In the genomic region with DNA sequence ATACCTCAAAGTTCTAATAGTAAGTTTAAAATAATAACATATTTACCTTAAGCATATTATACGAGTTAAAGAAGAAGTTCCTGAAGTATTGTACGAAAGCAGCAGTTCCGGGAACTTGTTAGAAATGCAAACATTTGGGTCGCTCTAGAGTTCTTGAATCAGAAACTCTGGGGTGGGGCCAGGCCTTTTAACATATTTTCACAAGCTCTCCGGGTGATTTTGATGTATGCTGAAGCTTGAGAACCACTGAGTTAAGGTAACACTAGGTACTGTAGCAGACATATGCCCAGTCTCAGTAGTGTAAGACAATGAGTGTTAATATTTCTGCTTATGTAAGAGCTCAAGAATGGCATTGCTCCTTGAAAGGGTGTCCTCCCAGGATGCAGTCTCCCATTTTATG, we compare ENCODE assay signal across 18 cellular contexts.
DNase-seq lines count a peak whose midpoint lies in the region; ATAC-seq and TF ChIP-seq lines count a peak whose summit lies in the region.
"Had no signal": no experiment of that assay in that cellular context is flagged by ENCODE, and none has a peak within 500 bp of the region (broad histone marks: within the 10 kb centered on the region; RNA-seq: fewer than 3 reads in every experiment).

No MANE protein-coding gene starts in this region.

- peak overlapping the region; percentile 6 for H2AFZ ChIP-seq in neuronal stem cell (ENCODE audit: low read length)

- no peak overlapping the region for H3K4me3 Mint-ChIP-seq in activated T-cell treated with anti-CD3 and anti-CD28 coated beads, Interleukin-2, amount 50 U/mL, for 24 hours
- H3K4me3 Mint-ChIP-seq: B cell; CD4-positive, alpha-beta T cell; CD8-positive, alpha-beta T cell had no signal

- no peak overlapping the region for H4K8ac ChIP-seq in neuronal stem cell (ENCODE audit: low read depth, low read length)

- no CpG with 5 or more reads among the region's 5 CpGs for WGBS in neuronal stem cell (ENCODE audit: extremely low coverage in 2 of 2, insufficient read length in 2 of 2, insufficient replicate concordance in 1 of 2), 2 donors

- ATAC-seq in lower lobe of right lung (peak; percentile 35 to 79), HG03108 (IDR thresholded peaks at IDR 0.05; ENCODE audit: unreplicated experiment) (no peak)
- ATAC-seq: A549; CD8-positive, alpha-beta T cell had no signal

- intact Hi-C loops in lower lobe of right lung (cut with DNase I): no loop called here

- H2AK5ac ChIP-seq in neuronal stem cell (ENCODE audit: low read depth, low read length): no peak overlapping the region

- H3K4me1 ChIP-seq in lower lobe of right lung (no peaks in the 10 kb centered on the region), neuronal stem cell (ENCODE audit: control insufficient read depth in 2 of 2, insufficient read depth in 1 of 2, low read depth in 1 of 2, low read length in 2 of 2) (no peaks in the 10 kb centered on the region)
- H3K4me1 ChIP-seq: A549, Caco-2 had no signal

- H2BK5ac ChIP-seq in neuronal stem cell (ENCODE audit: low read length): no peak overlapping the region

- no peak overlapping the region for H3K4me2 ChIP-seq in neuronal stem cell (ENCODE audit: insufficient read depth, low read length, poor library complexity, severe bottlenecking)
- H3K4me2 ChIP-seq: A549; BLaER1 treated with 17β-estradiol and CSF1 and Interleukin-3, amounts not matched to agents 10 nM and 100 nM had no signal

- H3K23ac ChIP-seq in neuronal stem cell (ENCODE audit: low read depth, low read length, poor library complexity): no peak overlapping the region

- no peaks in the 10 kb centered on the region for H3K27me3 Mint-ChIP-seq in activated T-cell treated with anti-CD3 and anti-CD28 coated beads, Interleukin-2, amount 50 U/mL, for 24 hours
- H3K27me3 Mint-ChIP-seq: B cell; CD4-positive, alpha-beta T cell had no signal

- no peaks in the 10 kb centered on the region for H3K36me3 Mint-ChIP-seq in activated T-cell treated with anti-CD3 and anti-CD28 coated beads, Interleukin-2, amount 50 U/mL, for 24 hours (ENCODE audit: low read depth)
- H3K36me3 Mint-ChIP-seq: CD8-positive, alpha-beta T cell had no signal

- H3K79me1 ChIP-seq in neuronal stem cell (ENCODE audit: low read depth, low read length): no peaks in the 10 kb centered on the region

- H3K4me3 ChIP-seq in lower lobe of right lung (no peak overlapping the region), neuronal stem cell (ENCODE audit: low read length in 2 of 2) (no peak overlapping the region), coronary artery (no peak overlapping the region)
- H3K4me3 ChIP-seq: A549; BLaER1 treated with 17β-estradiol and CSF1 and Interleukin-3, amounts not matched to agents 10 nM and 100 nM had no signal

- H3K27ac Mint-ChIP-seq in activated T-cell treated with anti-CD3 and anti-CD28 coated beads, Interleukin-2, amount 50 U/mL, for 24 hours: no peak overlapping the region
- H3K27ac Mint-ChIP-seq: B cell; CD4-positive, alpha-beta T cell; CD8-positive, alpha-beta T cell had no signal

- peaks cover 3% of the 10 kb centered on the region for H3K9me3 Mint-ChIP-seq in activated T-cell treated with anti-CD3 and anti-CD28 coated beads, Interleukin-2, amount 50 U/mL, for 24 hours
- H3K9me3 Mint-ChIP-seq: CD4-positive, alpha-beta T cell had no signal

- H3K36me3 ChIP-seq in lower lobe of right lung: no peaks in the 10 kb centered on the region
- peaks cover 0 to 2% of the 10 kb centered on the region in 2 donors for H3K36me3 ChIP-seq in neuronal stem cell (replicated peaks in 1 of 2; ENCODE audit: control insufficient read depth in 2 of 2, insufficient read depth in 2 of 2, low read length in 2 of 2)
- H3K36me3 ChIP-seq: BLaER1 treated with 17β-estradiol and CSF1 and Interleukin-3, amounts not matched to agents 10 nM and 100 nM had no signal

- no peak overlapping the region for H4K91ac ChIP-seq in neuronal stem cell (ENCODE audit: low read depth, low read length, poor library complexity)

- H3K9me3 ChIP-seq in lower lobe of right lung (no peaks in the 10 kb centered on the region), neuronal stem cell (replicated peaks in 1 of 2; ENCODE audit: control insufficient read depth in 2 of 2, insufficient read depth in 1 of 2, low read depth in 1 of 2, low read length in 2 of 2) (no peaks in the 10 kb centered on the region)
- H3K9me3 ChIP-seq: A549; BLaER1 treated with 17β-estradiol and CSF1 and Interleukin-3, amounts not matched to agents 10 nM and 100 nM; Caco-2 had no signal

- DNase-seq in UCSD-AML1 (lab: John Stamatoyannopoulos, UW; ENCODE audit: unreplicated experiment) (peak; percentile 1), lower lobe of right lung (no peak), neuronal stem cell (ENCODE audit: low spot score) (no peak), coronary artery (ENCODE audit: low spot score) (no peak)
- DNase-seq in activated T-cell treated with anti-CD3 and anti-CD28 coated beads, Interleukin-2, amount 50 U/mL, for 24 hours: no peak
- DNase-seq: AML-193; Caco-2; Calu3; CD4-positive, alpha-beta T cell; CD8-positive, alpha-beta T cell; DMS79 treated with DMSO at 0.1 percent for 48 hours; GF-D8 had no signal

- no peak overlapping the region for H2BK120ac ChIP-seq in neuronal stem cell (ENCODE audit: low read depth, low read length)

- H2BK15ac ChIP-seq in neuronal stem cell (ENCODE audit: low read length): no peak overlapping the region

- H2BK12ac ChIP-seq in neuronal stem cell (ENCODE audit: low read length): no peak overlapping the region

- no peak overlapping the region for H3K9ac ChIP-seq in neuronal stem cell (ENCODE audit: low read depth, low read length, poor library complexity)
- H3K9ac ChIP-seq: BLaER1 treated with 17β-estradiol and CSF1 and Interleukin-3, amounts not matched to agents 10 nM and 100 nM had no signal

- H3K4ac ChIP-seq in neuronal stem cell (ENCODE audit: low read length): no peak overlapping the region

- no peaks in the 10 kb centered on the region for H3K27me3 ChIP-seq in lower lobe of right lung (ENCODE audit: low read depth)
- no peaks in the 10 kb centered on the region for H3K27me3 ChIP-seq in neuronal stem cell (ENCODE audit: control insufficient read depth in 3 of 3, insufficient read depth in 3 of 3, low read depth in 1 of 3, low read length in 3 of 3)
- H3K27me3 ChIP-seq: BLaER1 treated with 17β-estradiol and CSF1 and Interleukin-3, amounts not matched to agents 10 nM and 100 nM had no signal

- no peak overlapping the region for H3K27ac ChIP-seq in lower lobe of right lung
- H3K27ac ChIP-seq in neuronal stem cell (replicated peaks; ENCODE audit: low read length): no peak overlapping the region
- H3K27ac ChIP-seq in coronary artery: no peak overlapping the region
- H3K27ac ChIP-seq: 22Rv1; A549; BLaER1 treated with 17β-estradiol and CSF1 and Interleukin-3, amounts not matched to agents 10 nM and 100 nM; C4-2B had no signal

- no peak for TF ChIP-seq CTCF in lower lobe of right lung (IDR thresholded peaks at IDR 0.05)
- TF ChIP-seq CTCF in coronary artery (IDR thresholded peaks at IDR 0.05): no peak

- H3K14ac ChIP-seq in neuronal stem cell (ENCODE audit: low read length): no peak overlapping the region

- no peak overlapping the region for H3K18ac ChIP-seq in neuronal stem cell (ENCODE audit: low read length)

- no peaks in the 10 kb centered on the region for H3K4me1 Mint-ChIP-seq in activated T-cell treated with anti-CD3 and anti-CD28 coated beads, Interleukin-2, amount 50 U/mL, for 24 hours (ENCODE audit: low read depth)
- H3K4me1 Mint-ChIP-seq: B cell had no signal
